In the genomic region with DNA sequence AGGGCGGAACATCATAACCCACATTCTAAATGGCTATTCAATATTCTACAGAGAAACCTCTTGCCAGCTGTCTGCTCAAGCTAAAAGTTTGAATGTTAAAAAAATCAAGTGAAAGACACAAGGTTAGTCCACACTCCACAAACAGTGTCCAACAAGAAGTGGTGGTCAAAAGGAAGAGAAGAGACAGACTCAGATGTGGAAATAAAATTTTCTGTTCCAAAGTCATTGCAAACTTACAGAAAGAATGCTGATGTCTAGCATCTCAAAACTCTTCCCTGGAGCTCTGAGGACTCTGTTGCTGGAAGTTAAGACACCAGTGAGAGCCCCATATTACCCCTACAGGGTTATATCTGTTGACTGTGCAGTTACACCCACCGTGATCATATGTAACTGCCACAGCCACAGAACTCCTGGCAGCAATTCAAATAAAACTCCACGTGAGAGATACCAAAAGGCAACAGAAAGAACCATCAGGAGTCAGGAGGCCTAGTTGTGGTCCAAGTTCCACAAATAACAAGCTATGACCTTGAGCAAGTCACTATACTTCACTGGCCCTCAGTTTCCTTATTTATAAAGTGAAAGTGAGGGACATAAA, we compare ENCODE assay signal across 9 cellular contexts.
A peak's percentile ranks its signal among the peaks of the same experiment; 100 is the strongest.
DNase-seq lines count a peak whose midpoint lies in the region; ATAC-seq, FAIRE-seq and TF ChIP-seq lines count a peak whose summit lies in the region.
"Had no signal": no experiment of that assay in that cellular context is flagged by ENCODE, and none has a peak within 500 bp of the region (broad histone marks: within the 10 kb centered on the region; RNA-seq: fewer than 3 reads in every experiment).

No MANE protein-coding gene starts in this region.

- no peak overlapping the region for H4K91ac ChIP-seq in IMR-90 (ENCODE audit: insufficient read depth, low read depth, low read length)

- no CpG with 5 or more reads among the region's 3 CpGs for WGBS in IMR-90 (ENCODE audit: extremely low coverage in 2 of 2, insufficient read length in 1 of 2), 2 experiments
- 4% methylated on average over 3 of the region's 3 CpGs for WGBS in K562 (ENCODE audit: insufficient coverage, low coverage, missing lambda C conversion rate)

- DNase-seq in CD8-positive, alpha-beta T cell: peak in 2 of 7 experiments; percentile 41 to 47
- DNase-seq in IMR-90: peak; percentile 36
- DNase-seq in K562 (ENCODE audit: extremely low read depth in 1 of 4, low spot score in 3 of 4): peak in 2 of 4 experiments; percentile 50 to 66
- peak; percentile 52 for DNase-seq in mucosa of gallbladder (ENCODE audit: low spot score)
- DNase-seq in T-helper 9 cell: no peak
- DNase-seq in NCI-H748 (lab: John Stamatoyannopoulos, UW; ENCODE audit: unreplicated experiment): no peak
- DNase-seq in NCI-H2196 (lab: John Stamatoyannopoulos, UW; ENCODE audit: unreplicated experiment): no peak

- H3K4me2 ChIP-seq in IMR-90 (ENCODE audit: low read depth, low read length) (no peak overlapping the region; the same call in 1 of the 2 replicates), K562 (ENCODE audit: insufficient read depth, low read length) (peak overlapping the region; percentile 67)

- CTCF ChIA-PET in CD8-positive, alpha-beta T cell (lab: Charles Lee): interaction anchor here (0.8 to 6.5 kb wide), 12 partner anchors 9 to 234 kb away, joined by 3 to 45 read pairs (median 4); no protein-coding TSS in a partner anchor
- CTCF ChIA-PET in IMR-90 (lab: Yijun Ruan, JAX) (interaction anchor here (0.6 kb wide), 1 partner anchor 614 kb away, joined by 4 read pairs; no protein-coding TSS in a partner anchor), K562 (lab: Yijun Ruan, JAX; ENCODE audit: low intra/inter-chr PET ratio) (no interaction called here)

- no peaks in the 10 kb centered on the region for H3K27me3 Mint-ChIP-seq in CD8-positive, alpha-beta T cell (ENCODE audit: low read depth)

- no peak for TF ChIP-seq CTCF in CD8-positive, alpha-beta T cell (IDR thresholded peaks at IDR 0.05)
- TF ChIP-seq CTCF in IMR-90 (conservative IDR thresholded peaks at IDR 0.05; ENCODE audit: low read depth, low read length): no peak
- TF ChIP-seq CTCF in K562 (IDR thresholded peaks at IDR 0.05 in 2 of 3, conservative IDR thresholded peaks at IDR 0.05 in 1 of 3; ENCODE audit: insufficient read depth in 2 of 3, low read depth in 1 of 3, low read length in 3 of 3): no peak

- no peak overlapping the region for H2BK15ac ChIP-seq in IMR-90 (ENCODE audit: low read depth, low read length)

- no peak overlapping the region for H3K4ac ChIP-seq in IMR-90 (ENCODE audit: low read depth, low read length)

- no TSS peak for BruUV-seq in IMR-90 (replicated peaks; lab: Mats Ljungman, UMichigan)
- no TSS peak for BruUV-seq in K562 (replicated peaks; lab: Mats Ljungman, UMichigan)

- TF ChIP-seq RAD21 in IMR-90 (IDR thresholded peaks at IDR 0.05; ENCODE audit: low read length) (no peak), K562 (CRISPR knock-in tag; conservative IDR thresholded peaks at IDR 0.05 in 1 of 2, IDR thresholded peaks at IDR 0.05 in 1 of 2) (no peak)

- H3K79me1 ChIP-seq in IMR-90 (ENCODE audit: low read depth in 1 of 2, low read length in 2 of 2): peaks cover 44 to 89% of the 10 kb centered on the region in 2 experiments

- no peak overlapping the region for H2AFZ ChIP-seq in IMR-90 (replicated peaks; ENCODE audit: low read length, poor library complexity)
- peak overlapping the region; percentile 78 for H2AFZ ChIP-seq in K562 (ENCODE audit: low read depth, low read length)

- no peak overlapping the region; the same call in 1 of the 2 replicates for H3K23ac ChIP-seq in IMR-90 (ENCODE audit: low read depth, low read length)

- H3K79me2 ChIP-seq in K562 (ENCODE audit: control insufficient read depth, insufficient read depth, low read length): peaks cover 5% of the 10 kb centered on the region; the same call in 1 of the 3 replicates

- no peak overlapping the region for H2BK5ac ChIP-seq in IMR-90 (ENCODE audit: low read depth, low read length, poor library complexity, severe bottlenecking)

- POLR2A ChIA-PET in CD8-positive, alpha-beta T cell (lab: Charles Lee): interaction anchor here (1.1 to 3.0 kb wide), 5 partner anchors 12 to 62 kb away, joined by 3 to 9 read pairs (median 5); a partner anchor contains a TSS
- POLR2A ChIA-PET in IMR-90 (lab: Charles Lee; ENCODE audit: unreplicated experiment): no interaction called here
- POLR2A ChIA-PET in K562 (lab: Yijun Ruan, JAX): interaction anchor here (0.7 to 3.4 kb wide), 10 partner anchors 9 to 503 kb away, joined by 3 to 23 read pairs (median 4); a partner anchor contains a TSS

- dilution Hi-C loops in IMR-90 (cut with HindIII; ENCODE audit: low sequenced_read_pairs, unreplicated experiment): no loop called here

- no peak overlapping the region for H3K18ac ChIP-seq in IMR-90 (ENCODE audit: low read depth, low read length)

- H3K4me1 Mint-ChIP-seq in CD8-positive, alpha-beta T cell (ENCODE audit: low read depth): peaks cover 84% of the 10 kb centered on the region

- peaks cover 89% of the 10 kb centered on the region for H3K4me1 ChIP-seq in CD8-positive, alpha-beta T cell (ENCODE audit: insufficient read depth, low read length)
- H3K4me1 ChIP-seq in IMR-90 (ENCODE audit: control insufficient read depth, insufficient read depth, low read length) (peaks cover 17% of the 10 kb centered on the region), K562 (replicated peaks in 1 of 2; ENCODE audit: control insufficient read depth in 2 of 2, insufficient read depth in 2 of 2, low read length in 2 of 2) (peaks cover 4 to 25% of the 10 kb centered on the region in 2 experiments; a peak in 4 of 5 replicates)

- H3K27ac ChIP-seq in CD8-positive, alpha-beta T cell (ENCODE audit: low read depth, low read length): no peak overlapping the region
- no peak overlapping the region for H3K27ac ChIP-seq in IMR-90 (ENCODE audit: insufficient read depth, low read length)
- H3K27ac ChIP-seq in K562 (ENCODE audit: extremely low read depth, low read depth, low read length): peak overlapping the region; percentile 52

- H2BK120ac ChIP-seq in IMR-90 (ENCODE audit: low read depth, low read length): no peak overlapping the region

- 0 out of 2 replicates have a peak overlapping the region, but pooled peaks have one; percentile 12 for H3K14ac ChIP-seq in IMR-90 (replicated peaks; ENCODE audit: low read depth, low read length)

- peaks cover 82% of the 10 kb centered on the region for H4K20me1 ChIP-seq in IMR-90 (ENCODE audit: insufficient read depth, low read length)
- no peaks in the 10 kb centered on the region for H4K20me1 ChIP-seq in K562 (replicated peaks; ENCODE audit: control insufficient read depth, insufficient read depth, low read length)

- FAIRE-seq in K562 (lab: Jason Lieb, UNC): peak; percentile 86

- H3K9ac ChIP-seq in IMR-90 (ENCODE audit: low read depth, low read length): no peak overlapping the region
- peak overlapping the region in 1 of 2 experiments; percentile 60; a peak in 3 of 4 replicates for H3K9ac ChIP-seq in K562 (ENCODE audit: insufficient read depth in 1 of 2, low read depth in 2 of 2, low read length in 2 of 2)

- no peak overlapping the region for H3K56ac ChIP-seq in IMR-90 (ENCODE audit: extremely low read depth, insufficient read depth, low read length)

- peak overlapping the region; percentile 44 for H3K4me3 Mint-ChIP-seq in CD8-positive, alpha-beta T cell

- H3K9me3 Mint-ChIP-seq in CD8-positive, alpha-beta T cell: no peaks in the 10 kb centered on the region

- no peak for TF ChIP-seq EP300 in K562 (IDR thresholded peaks at IDR 0.05; ENCODE audit: low read length)

- in situ Hi-C loops in IMR-90 (cut with MboI; ENCODE audit: low sequenced_read_pairs) (no loop called here), K562 (cut with MboI) (no loop called here)

- no peaks in the 10 kb centered on the region for H3K27me3 ChIP-seq in CD8-positive, alpha-beta T cell (ENCODE audit: insufficient read depth, low read length)
- H3K27me3 ChIP-seq in IMR-90 (ENCODE audit: control insufficient read depth, insufficient read depth, low read length) (no peaks in the 10 kb centered on the region), K562 (ENCODE audit: control insufficient read depth in 2 of 2, insufficient read depth in 2 of 2, low read length in 2 of 2) (no peaks in the 10 kb centered on the region)

- H3K9me1 ChIP-seq in IMR-90 (ENCODE audit: insufficient read depth, low read length) (peaks cover 33% of the 10 kb centered on the region), K562 (ENCODE audit: control insufficient read depth, insufficient read depth, low read length) (no peaks in the 10 kb centered on the region)

- H3K36me3 ChIP-seq in CD8-positive, alpha-beta T cell (ENCODE audit: insufficient read depth, low read length): no peaks in the 10 kb centered on the region
- no peaks in the 10 kb centered on the region for H3K36me3 ChIP-seq in IMR-90 (ENCODE audit: control insufficient read depth, insufficient read depth, low read length)
- H3K36me3 ChIP-seq in K562 (ENCODE audit: control insufficient read depth, insufficient read depth, low read length): no peaks in the 10 kb centered on the region

- no peak overlapping the region for H2AK9ac ChIP-seq in IMR-90 (replicated peaks; ENCODE audit: low read depth, low read length, poor library complexity)

- no peaks in the 10 kb centered on the region for H3K9me3 ChIP-seq in CD8-positive, alpha-beta T cell (ENCODE audit: low read length)
- H3K9me3 ChIP-seq in IMR-90 (ENCODE audit: control insufficient read depth, insufficient read depth, low read length) (no peaks in the 10 kb centered on the region), K562 (replicated peaks; ENCODE audit: control insufficient read depth, insufficient read depth, low read depth, low read length) (no peaks in the 10 kb centered on the region)

- H3K27ac Mint-ChIP-seq in CD8-positive, alpha-beta T cell: peak overlapping the region; percentile 82

- TF ChIP-seq POLR2A in IMR-90 (IDR thresholded peaks at IDR 0.05; ENCODE audit: low read depth, low read length) (no peak), K562 (conservative IDR thresholded peaks at IDR 0.05) (no peak)

- no peak overlapping the region for H4K8ac ChIP-seq in IMR-90 (ENCODE audit: low read depth in 2 of 2, low read length in 2 of 2)

- intact Hi-C loops in CD8-positive, alpha-beta T cell (cut with DNase I, micrococcal nuclease): loop anchor here in 1 of 2 experiments (2.0 to 5.0 kb wide), 2 partner anchors 18 to 35 kb away; no protein-coding TSS in a partner anchor
- intact Hi-C loops in IMR-90 (cut with micrococcal nuclease): no loop called here
- intact Hi-C loops in K562 (cut with micrococcal nuclease): no loop called here

- peaks cover 32% of the 10 kb centered on the region for H3K36me3 Mint-ChIP-seq in CD8-positive, alpha-beta T cell

- H4K5ac ChIP-seq in IMR-90 (ENCODE audit: low read depth, low read length): no peak overlapping the region

- no peak overlapping the region for H3K4me3 ChIP-seq in CD8-positive, alpha-beta T cell (ENCODE audit: low read depth, low read length)
- H3K4me3 ChIP-seq in IMR-90 (ENCODE audit: insufficient read depth, low read depth, low read length) (no peak overlapping the region), K562 (no peak overlapping the region)

- no peak overlapping the region for H2AK5ac ChIP-seq in IMR-90 (ENCODE audit: low read depth, low read length)

- H2BK20ac ChIP-seq in IMR-90 (ENCODE audit: low read depth, low read length): no peak overlapping the region

- peak; percentile 64 for ATAC-seq in CD8-positive, alpha-beta T cell
- no peak for ATAC-seq in IMR-90 (ENCODE audit: low read depth)
- ATAC-seq in K562: peak; percentile 75
- no peak for ATAC-seq in GM21619 (IDR thresholded peaks at IDR 0.05; ENCODE audit: unreplicated experiment)
- ATAC-seq: activated CD4-positive, CD25-positive, alpha-beta regulatory T cell treated with anti-CD3 and anti-CD28 coated beads, Interleukin-2, amount 50 U/mL, for 24 hours had no signal

Comparison
In these comparisons a context has a peak if more than half of its experiments do, and no peak if none do; other contexts are left out.
1. ATAC-seq: peak in CD8-positive, alpha-beta T cell (single experiment) and K562 (single experiment); none in IMR-90 (single experiment) and GM21619 (single experiment).
2. DNase-seq: peak in IMR-90 (single experiment) and mucosa of gallbladder (single experiment); none in T-helper 9 cell (single experiment), NCI-H748 (single experiment) and NCI-H2196 (single experiment).